ENCODE assay signal across 6 cellular contexts in the genomic region with DNA sequence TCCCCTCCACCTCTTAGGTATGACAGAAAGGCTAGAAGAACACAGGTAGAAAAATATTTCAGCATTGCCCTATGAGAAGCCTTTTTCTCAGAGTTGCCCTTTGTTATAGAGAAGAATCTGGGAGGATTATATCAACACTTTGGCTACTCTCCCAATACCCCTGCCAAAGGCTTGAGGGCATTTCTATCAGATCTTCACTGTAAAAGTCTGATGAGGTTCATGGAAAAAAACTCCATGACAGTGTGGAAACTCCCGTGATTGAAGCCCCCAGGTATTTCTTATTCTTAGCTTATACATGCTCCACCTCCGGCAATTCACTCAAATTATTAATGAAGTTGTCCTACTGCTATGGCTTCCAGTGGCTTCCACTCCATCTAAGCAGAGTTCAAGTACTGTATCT.
"Had no signal": no experiment of that assay in that cellular context is flagged by ENCODE, and none has a peak within 500 bp of the region (broad histone marks: within the 10 kb centered on the region; RNA-seq: fewer than 3 reads in every experiment).

No MANE protein-coding gene starts in this region.

- H3K9me3 ChIP-seq: HAP-1 had no signal

- H3K27me3 Mint-ChIP-seq: IgD-negative memory B cell had no signal

- H3K36me3 ChIP-seq: HAP-1 had no signal

- H3K36me3 Mint-ChIP-seq: IgD-negative memory B cell had no signal

- H3K27ac Mint-ChIP-seq: HFFc6, IgD-negative memory B cell had no signal

- H3K4me3 Mint-ChIP-seq: HFFc6, IgD-negative memory B cell had no signal

- DNase-seq: GOT3, H7, HFFc6 had no signal

- H3K4me3 ChIP-seq: HAP-1 had no signal

- H3K4me1 Mint-ChIP-seq: IgD-negative memory B cell had no signal

- H3K27ac ChIP-seq: HL-60 had no signal
